Comparison of ENCODE assay signal across 8 cellular contexts in genomic region chr5:33423018-33423630, GRCh38. TPM values are rescaled to one million over a fixed set of nuclear protein-coding genes. Genes with fewer than 3 reads are reported as not detected.
DNase-seq lines count a peak whose midpoint lies in the region; ATAC-seq and TF ChIP-seq lines count a peak whose summit lies in the region.

No MANE protein-coding gene starts in this region.

- H3K36me3 Mint-ChIP-seq in natural killer cell, result no peaks in the 10 kb centered on the region
- no peaks in the 10 kb centered on the region for H3K36me3 Mint-ChIP-seq in natural killer cell treated with Interleukin-12 subunit alpha and Interleukin-12 subunit beta and Interleukin-15 and Interleukin-18, amount 100 ng/mL, for 72 hours

- H3K9me3 ChIP-seq in PC-9 (ENCODE audit: insufficient read depth, low read depth) (no peaks in the 10 kb centered on the region), transverse colon (no peaks in the 10 kb centered on the region)

- peaks cover 12 to 30% of the 10 kb centered on the region in 2 donors for H3K27me3 Mint-ChIP-seq in natural killer cell (ENCODE audit: low read depth in 2 of 2)
- H3K27me3 Mint-ChIP-seq in natural killer cell treated with Interleukin-12 subunit alpha and Interleukin-12 subunit beta and Interleukin-15 and Interleukin-18, amount 100 ng/mL, for 72 hours, result peaks cover 11 to 33% of the 10 kb centered on the region in 2 donors

- TF ChIP-seq CTCF in natural killer cell (IDR thresholded peaks at IDR 0.05) (peak; percentile 22), PC-9 (conservative IDR thresholded peaks at IDR 0.05) (peak; percentile 84), transverse colon (IDR thresholded peaks at IDR 0.05) (peak; percentile 32 to 51 (median 35))

- H3K27ac ChIP-seq in PC-9, result no peak overlapping the region
- no peak overlapping the region for H3K27ac ChIP-seq in transverse colon

- no peak overlapping the region for H2AFZ ChIP-seq in PC-9

- no TSS peak for BruUV-seq in PC-9 (replicated peaks; lab: Mats Ljungman, UMichigan)

- H3K9me3 Mint-ChIP-seq in natural killer cell, result no peaks in the 10 kb centered on the region
- H3K9me3 Mint-ChIP-seq in natural killer cell treated with Interleukin-12 subunit alpha and Interleukin-12 subunit beta and Interleukin-15 and Interleukin-18, amount 100 ng/mL, for 72 hours, result no peaks in the 10 kb centered on the region

- no peaks in the 10 kb centered on the region for H3K9me2 ChIP-seq in PC-9 (ENCODE audit: insufficient read depth)

- H3K4me2 ChIP-seq in PC-9, result no peak overlapping the region

- H3K27ac Mint-ChIP-seq in natural killer cell, result no peak overlapping the region
- no peak overlapping the region for H3K27ac Mint-ChIP-seq in natural killer cell treated with Interleukin-12 subunit alpha and Interleukin-12 subunit beta and Interleukin-15 and Interleukin-18, amount 100 ng/mL, for 72 hours

- DNase-seq in natural killer cell (no peak), PC-9 (no peak), fibroblast of peridontal ligament (ENCODE audit: extremely low read depth) (peak; percentile 89), transverse colon (no peak)
- DNase-seq in natural killer cell treated with Interleukin-12 subunit alpha and Interleukin-12 subunit beta and Interleukin-15 and Interleukin-18, amount 100 ng/mL, for 72 hours (ENCODE audit: low spot score), result no peak

- H3K27me3 ChIP-seq in PC-9 (ENCODE audit: insufficient read depth, low read depth) (no peaks in the 10 kb centered on the region), transverse colon (no peaks in the 10 kb centered on the region)

- intact Hi-C loops in natural killer cell (cut with micrococcal nuclease), result no loop called here
- intact Hi-C loops in PC-9 (cut with micrococcal nuclease; ENCODE audit: unreplicated experiment), result loop anchor here (1.0 to 5.0 kb wide), 7 partner anchors 242 to 1841 kb away; no protein-coding TSS in a partner anchor
- intact Hi-C loops in transverse colon (cut with DNase I; ENCODE audit: low total_unique reads), result loop anchor here (10.0 kb wide), 1 partner anchor 118 kb away; no protein-coding TSS in a partner anchor

- no peaks in the 10 kb centered on the region for H3K4me1 Mint-ChIP-seq in natural killer cell
- H3K4me1 Mint-ChIP-seq in natural killer cell treated with Interleukin-12 subunit alpha and Interleukin-12 subunit beta and Interleukin-15 and Interleukin-18, amount 100 ng/mL, for 72 hours (ENCODE audit: low read depth in 2 of 2), result no peaks in the 10 kb centered on the region

- H3K4me1 ChIP-seq in PC-9 (replicated peaks; ENCODE audit: insufficient read depth) (no peaks in the 10 kb centered on the region), transverse colon (no peaks in the 10 kb centered on the region)

- no peaks in the 10 kb centered on the region for H4K20me1 ChIP-seq in PC-9 (ENCODE audit: insufficient read depth)

- in situ Hi-C loops in transverse colon (cut with MboI; ENCODE audit: low pct_ligation_motif_present in 1 of 4, low pct_unique_long_range_greater_than_20kb in 1 of 4, low sequenced_read_pairs in 3 of 4), result loop anchor here in 3 of 4 donors (25.0 kb wide), 1 partner anchor 711 kb away; the partner anchor contains the start of gene NPR3 (in 3 of the 3)

- TF ChIP-seq POLR2A in transverse colon (IDR thresholded peaks at IDR 0.05), result no peak

- CTCF ChIA-PET in PC-9 (lab: Charles Lee), result interaction anchor here (0.7 to 0.9 kb wide), 4 partner anchors 78 to 933 kb away, joined by 3 to 5 read pairs (median 4); no protein-coding TSS in a partner anchor

- ATAC-seq in natural killer cell, result no peak
- ATAC-seq in natural killer cell treated with Interleukin-12 subunit alpha and Interleukin-12 subunit beta and Interleukin-15 and Interleukin-18, amount 100 ng/mL, for 72 hours, result no peak
- ATAC-seq in HG03108 (IDR thresholded peaks at IDR 0.05; ENCODE audit: unreplicated experiment), result no peak
- ATAC-seq in GM21423 (IDR thresholded peaks at IDR 0.05; ENCODE audit: unreplicated experiment), result no peak
- no peak for ATAC-seq in HG03442 (IDR thresholded peaks at IDR 0.05; ENCODE audit: unreplicated experiment)

- no peaks in the 10 kb centered on the region for H3F3A ChIP-seq in PC-9 (ENCODE audit: insufficient read depth, low read depth)

- no peaks in the 10 kb centered on the region for H3K36me3 ChIP-seq in PC-9 (ENCODE audit: low read depth)
- H3K36me3 ChIP-seq in transverse colon, result no peaks in the 10 kb centered on the region

- H3K4me3 Mint-ChIP-seq in natural killer cell, result no peak overlapping the region
- H3K4me3 Mint-ChIP-seq in natural killer cell treated with Interleukin-12 subunit alpha and Interleukin-12 subunit beta and Interleukin-15 and Interleukin-18, amount 100 ng/mL, for 72 hours, result no peak overlapping the region

- H3K4me3 ChIP-seq in PC-9 (no peak overlapping the region), transverse colon (no peak overlapping the region)

- no peaks in the 10 kb centered on the region for H3K79me2 ChIP-seq in PC-9 (ENCODE audit: low read depth)

- WGBS in transverse colon (ENCODE audit: low coverage in 1 of 2), 2 donors, result 0 to 9% methylated on average over 3 of the region's 3 CpGs

- POLR2A ChIA-PET in PC-9 (lab: Charles Lee; ENCODE audit: unreplicated experiment), result no interaction called here

- TF ChIP-seq EP300 in transverse colon (IDR thresholded peaks at IDR 0.05; ENCODE audit: low read depth), result no peak

RNA-seq across cellular contexts. Expression of gene TARS1, which starts 17.6 kb away (rescaled TPM):
- 10 to 100 TPM; 59.9 to 74.8 (median 64.6) TPM for total RNA-seq in natural killer cell
- total RNA-seq in natural killer cell treated with Interleukin-12 subunit alpha and Interleukin-12 subunit beta and Interleukin-15 and Interleukin-18, amount 100 ng/mL, for 72 hours, result 100 to 1,000 TPM; 204 to 211 TPM
- total RNA-seq in PC-9 (2021), result 477 and 584 TPM in 2 replicates
- total RNA-seq in transverse colon, result 100 to 1,000 TPM in 2 of 4 donors, 10 to 100 TPM in 2; 30.1 to 155 (median 92.1) TPM

Comparison
In these comparisons a context has a peak if more than half of its experiments do, and no peak if none do; other contexts are left out.
1. CTCF ChIP-seq: peak in every context shown above with its lines; median percentile 84 in PC-9; 35 in transverse colon; 22 in natural killer cell.